ENCODE assay signal across 21 cellular contexts in the genomic region with DNA sequence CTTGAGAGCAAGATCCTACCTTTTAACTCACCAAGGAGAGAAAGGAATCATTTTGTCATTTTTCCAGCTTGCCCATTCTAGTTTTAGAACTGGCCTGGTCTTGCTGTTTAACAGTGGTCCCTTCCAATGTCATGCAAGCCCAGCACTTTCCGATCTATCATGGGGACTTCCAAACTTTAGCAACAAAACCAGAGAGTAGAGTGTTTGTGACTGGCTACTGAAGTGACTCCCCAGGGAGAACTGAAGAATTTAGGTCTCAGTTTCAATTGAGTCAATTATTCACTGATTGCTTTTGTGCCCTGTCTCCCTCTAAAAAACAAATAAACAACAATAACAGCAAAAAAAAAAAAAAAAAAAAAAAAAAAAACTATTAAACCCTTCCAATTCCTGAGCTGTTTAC.
DNase-seq lines count a peak whose midpoint lies in the region; ATAC-seq, FAIRE-seq and TF ChIP-seq lines count a peak whose summit lies in the region.
"Had no signal": no experiment of that assay in that cellular context is flagged by ENCODE, and none has a peak within 500 bp of the region (broad histone marks: within the 10 kb centered on the region; RNA-seq: fewer than 3 reads in every experiment).

No MANE protein-coding gene starts in this region.

- H3K4me1 ChIP-seq in GM23338 (ENCODE audit: insufficient read depth): 0 out of 2 replicates have a peak, but pooled peaks cover 11% of the 10 kb centered on the region
- no peaks in the 10 kb centered on the region for H3K4me1 ChIP-seq in GM12878 (ENCODE audit: control insufficient read depth, insufficient read depth, low read length)
- H3K4me1 ChIP-seq: A549, Caco-2 had no signal

- BruUV-seq in GM12878 (replicated peaks; lab: Mats Ljungman, UMichigan): no TSS peak

- RAD21 ChIA-PET in GM12878 (lab: Charles Lee; ENCODE audit: unreplicated experiment): interaction anchor here (0.6 kb wide), 1 partner anchor 71 kb away, joined by 3 read pairs; no protein-coding TSS in a partner anchor

- no peak for TF ChIP-seq RAD21 in GM12878 (IDR thresholded peaks at IDR 0.05; ENCODE audit: insufficient read depth, low read depth, low read length)

- H3K9me2 ChIP-seq in GM23338 (ENCODE audit: insufficient read depth): no peaks in the 10 kb centered on the region

- WGBS in GM12878 (ENCODE audit: insufficient coverage, insufficient replicate concordance, low lambda C conversion rate, missing lambda C conversion rate): 93% methylated on average over 1 of the region's 1 CpG

- no peak overlapping the region for H3K4me3 ChIP-seq in GM23338
- H3K4me3 ChIP-seq in GM12878: no peak overlapping the region
- H3K4me3 ChIP-seq: A549 had no signal

- H3K4me2 ChIP-seq in GM23338 (0 out of 2 replicates have a peak overlapping the region, but pooled peaks have one; percentile 29), GM12878 (ENCODE audit: control insufficient read depth, insufficient read depth) (no peak overlapping the region)
- H3K4me2 ChIP-seq: A549, KMS-11 had no signal

- H3K36me3 Mint-ChIP-seq in GM23338 (ENCODE audit: low read depth): peaks cover 10% of the 10 kb centered on the region

- no peak overlapping the region for H3K4me3 Mint-ChIP-seq in GM23338
- H3K4me3 Mint-ChIP-seq: CD4-positive, alpha-beta T cell had no signal

- H3K27ac ChIP-seq in GM23338 (ENCODE audit: low read depth) (no peak overlapping the region), GM12878 (ENCODE audit: control insufficient read depth, insufficient read depth) (no peak overlapping the region)
- H3K27ac ChIP-seq: A549, KMS-11 had no signal

- H4K20me1 ChIP-seq in GM23338 (replicated peaks; ENCODE audit: insufficient read depth) (no peaks in the 10 kb centered on the region), GM12878 (ENCODE audit: control insufficient read depth, insufficient read depth) (no peaks in the 10 kb centered on the region)

- H3K79me2 ChIP-seq in GM23338 (replicated peaks; ENCODE audit: insufficient read depth) (no peaks in the 10 kb centered on the region), GM12878 (ENCODE audit: control insufficient read depth, insufficient read depth, low read length) (no peaks in the 10 kb centered on the region)

- POLR2A ChIA-PET in GM12878 (lab: Charles Lee): interaction anchor here (0.6 kb wide), 2 partner anchors 41 to 107 kb away, joined by 6 read pairs; no protein-coding TSS in a partner anchor

- H3K9me3 ChIP-seq in GM12878 (replicated peaks; ENCODE audit: control insufficient read depth, insufficient read depth, low read length): no peaks in the 10 kb centered on the region
- H3K9me3 ChIP-seq: A549, Caco-2 had no signal

- intact Hi-C loops in GM12878 (cut with micrococcal nuclease; ENCODE audit: unreplicated experiment): no loop called here

- no peak for TF ChIP-seq EP300 in GM12878 (IDR thresholded peaks at IDR 0.05; ENCODE audit: borderline replicate concordance in 1 of 2, control insufficient read depth in 1 of 2, low read depth in 2 of 2, low read length in 2 of 2)

- DNase-seq in GM23338 (ENCODE audit: low spot score) (no peak), GM12878 (ENCODE audit: low read depth, low spot score) (peak; percentile 20), NCI-H2171 (lab: John Stamatoyannopoulos, UW) (no peak), left lobe of liver (ENCODE audit: low spot score) (no peak)
- DNase-seq: Caco-2; CD4-positive, alpha-beta T cell; GOT3; MV-4-11; NCI-H1417; NCI-H1930; NCI-H510A; NCI-H748 treated with DMSO at 0.1 percent for 48 hours; NK-92 treated with Interleukin-12 subunit alpha and Interleukin-12 subunit beta, amount 100 ng/mL, for 24 hours; Right ventricle myocardium superior; SW 1271 had no signal

- TF ChIP-seq CTCF in GM23338 (conservative IDR thresholded peaks at IDR 0.05; ENCODE audit: low read depth in 2 of 2) (no peak), GM12878 (IDR thresholded peaks at IDR 0.05 in 2 of 3, conservative IDR thresholded peaks at IDR 0.05 in 1 of 3; ENCODE audit: control insufficient read depth in 2 of 3, extremely low read depth in 1 of 3, insufficient read depth in 1 of 3, low read depth in 3 of 3, low read length in 3 of 3) (no peak)

- no peak for TF ChIP-seq POLR2A in GM12878 (IDR thresholded peaks at IDR 0.05; ENCODE audit: low read depth, low read length)

- CTCF ChIA-PET in GM12878 (lab: Yijun Ruan, JAX): interaction anchor here (1.9 kb wide), 1 partner anchor 14 kb away, joined by 4 read pairs; no protein-coding TSS in a partner anchor

- no peak overlapping the region for H3K27ac Mint-ChIP-seq in GM23338
- H3K27ac Mint-ChIP-seq: CD4-positive, alpha-beta T cell had no signal

- SMC1A ChIA-PET in GM12878 (lab: Charles Lee; ENCODE audit: uncharacterized antibody, unreplicated experiment): no interaction called here

- no peak overlapping the region for H3K9ac ChIP-seq in GM12878 (ENCODE audit: control insufficient read depth, insufficient read depth, low read length)
- H3K9ac ChIP-seq: KMS-11 had no signal

- ATAC-seq in GM18861 (IDR thresholded peaks at IDR 0.05; ENCODE audit: unreplicated experiment) (peak; percentile 52), GM23338 (no peak), HG03159 (IDR thresholded peaks at IDR 0.05; ENCODE audit: unreplicated experiment) (peak; percentile 70), GM12878 (peak; percentile 87), GM18868 (IDR thresholded peaks at IDR 0.05; ENCODE audit: unreplicated experiment) (no peak), left lobe of liver (no peak)
- ATAC-seq: A549 had no signal

- no peak for FAIRE-seq in GM12878 (lab: Jason Lieb, UNC)
- FAIRE-seq: A549, G401.6 had no signal

- H3K36me3 ChIP-seq in GM23338 (ENCODE audit: insufficient read depth) (no peaks in the 10 kb centered on the region), GM12878 (ENCODE audit: control insufficient read depth in 2 of 2, insufficient read depth in 2 of 2, low read length in 1 of 2) (no peaks in the 10 kb centered on the region)

- in situ Hi-C loops in GM12878 (cut with MboI): no loop called here

- peaks cover 7% of the 10 kb centered on the region for H3K9me3 Mint-ChIP-seq in GM23338
- H3K9me3 Mint-ChIP-seq: CD4-positive, alpha-beta T cell had no signal

- H2AFZ ChIP-seq in GM23338 (no peak overlapping the region), GM12878 (ENCODE audit: control insufficient read depth, low read depth, low read length) (no peak overlapping the region)

- peaks cover 16% of the 10 kb centered on the region for H3K4me1 Mint-ChIP-seq in GM23338

- H3K27me3 ChIP-seq in GM23338 (ENCODE audit: insufficient read depth): no peaks in the 10 kb centered on the region
- H3K27me3 ChIP-seq in GM12878 (replicated peaks in 1 of 2; ENCODE audit: control insufficient read depth in 2 of 2, insufficient read depth in 2 of 2, low read length in 1 of 2): no peaks in the 10 kb centered on the region

- no peaks in the 10 kb centered on the region for H3F3A ChIP-seq in GM23338 (replicated peaks; ENCODE audit: low read depth)

- H3K27me3 Mint-ChIP-seq in GM23338 (ENCODE audit: insufficient read depth, low read depth, poor library complexity): peaks cover 1% of the 10 kb centered on the region
- H3K27me3 Mint-ChIP-seq: CD4-positive, alpha-beta T cell had no signal

TF ChIP-seq in GM23338, 12 proteins besides CTCF, POLR2A, EP300 and RAD21:
- no peak for TF ChIP-seq JUNB (IDR thresholded peaks at IDR 0.05; ENCODE audit: unreplicated experiment)

TF ChIP-seq in GM12878, 131 proteins besides CTCF, POLR2A, EP300 and RAD21 (continues in another document):
- TF ChIP-seq E2F8 (IDR thresholded peaks at IDR 0.05; ENCODE audit: low read depth, partially characterized antibody): no peak
- TF ChIP-seq ZBTB40 (IDR thresholded peaks at IDR 0.05; ENCODE audit: borderline replicate concordance): peak; percentile 40; the same call in 1 of the 2 replicates

Comparison
In these comparisons a context has a peak if more than half of its experiments do, and no peak if none do; other contexts are left out.
1. ATAC-seq: peak in GM18861 (single experiment), HG03159 (single experiment) and GM12878 (single experiment); none in GM23338 (single experiment), GM18868 (single experiment) and left lobe of liver (single experiment).